ENCODE assay signal across 16 cellular contexts in the genomic region with DNA sequence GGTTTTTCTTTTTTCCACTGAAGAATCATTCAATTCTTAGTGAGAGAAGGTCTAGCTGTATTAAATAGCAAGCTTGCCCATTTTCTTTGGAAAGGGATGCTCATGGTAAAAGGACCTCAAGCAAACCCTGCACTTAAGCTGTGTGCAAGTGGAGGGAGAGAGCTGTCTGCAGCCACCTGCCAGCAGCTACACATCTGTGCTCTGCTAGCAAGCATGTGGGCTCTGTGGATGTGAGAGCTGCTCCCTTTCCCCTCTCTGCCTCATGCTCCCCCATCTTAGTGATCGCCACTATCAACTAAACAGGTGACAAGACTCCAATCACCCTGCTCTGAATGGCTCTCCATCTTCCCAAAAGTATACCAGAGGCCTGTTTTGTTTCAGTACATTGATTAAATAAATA.
"Had no signal": no experiment of that assay in that cellular context is flagged by ENCODE, and none has a peak within 500 bp of the region (broad histone marks: within the 10 kb centered on the region; RNA-seq: fewer than 3 reads in every experiment).

No MANE protein-coding gene starts in this region.

- H3K27me3 ChIP-seq: body of pancreas, left lung, sigmoid colon had no signal

- H3K36me3 ChIP-seq: heart left ventricle, left lung, sigmoid colon had no signal

- ATAC-seq: activated CD4-positive, CD25-positive, alpha-beta regulatory T cell treated with anti-CD3 and anti-CD28 coated beads, Interleukin-2, amount 50 U/mL, for 24 hours; body of pancreas; left lung; natural killer cell treated with Interleukin-12 subunit alpha and Interleukin-12 subunit beta and Interleukin-15 and Interleukin-18, amount 100 ng/mL, for 72 hours; psoas muscle had no signal

- H3K4me3 ChIP-seq: body of pancreas, coronary artery, heart left ventricle, left lung, psoas muscle, sigmoid colon had no signal

- H3K9me3 ChIP-seq: body of pancreas, heart left ventricle, left lung, psoas muscle, sigmoid colon had no signal

- DNase-seq: activated CD4-positive, alpha-beta T cell treated with anti-CD3 and anti-CD28 coated beads, Interleukin-2, amount 50 U/mL, for 4 hours; activated naive CD4-positive, alpha-beta T cell treated with anti-CD3 and anti-CD28 coated beads, Interleukin-2, amount 50 U/mL, for 16 hours; activated T-cell treated with anti-CD3 and anti-CD28 coated beads, Interleukin-2, amount 50 U/mL, for 1 hour; body of pancreas; central memory CD4-positive, alpha-beta T cell; effector CD4-positive, alpha-beta T cell; foreskin melanocyte; heart left ventricle; left lung; psoas muscle; sigmoid colon; stimulated activated naive CD4-positive, alpha-beta T cell treated with Interleukin-2 at 50 U/mL for 16 hours; trophoblast cell had no signal

- H3K4me1 ChIP-seq: body of pancreas, left lung had no signal
